ENCODE assay signal across 11 cellular contexts in the genomic region with DNA sequence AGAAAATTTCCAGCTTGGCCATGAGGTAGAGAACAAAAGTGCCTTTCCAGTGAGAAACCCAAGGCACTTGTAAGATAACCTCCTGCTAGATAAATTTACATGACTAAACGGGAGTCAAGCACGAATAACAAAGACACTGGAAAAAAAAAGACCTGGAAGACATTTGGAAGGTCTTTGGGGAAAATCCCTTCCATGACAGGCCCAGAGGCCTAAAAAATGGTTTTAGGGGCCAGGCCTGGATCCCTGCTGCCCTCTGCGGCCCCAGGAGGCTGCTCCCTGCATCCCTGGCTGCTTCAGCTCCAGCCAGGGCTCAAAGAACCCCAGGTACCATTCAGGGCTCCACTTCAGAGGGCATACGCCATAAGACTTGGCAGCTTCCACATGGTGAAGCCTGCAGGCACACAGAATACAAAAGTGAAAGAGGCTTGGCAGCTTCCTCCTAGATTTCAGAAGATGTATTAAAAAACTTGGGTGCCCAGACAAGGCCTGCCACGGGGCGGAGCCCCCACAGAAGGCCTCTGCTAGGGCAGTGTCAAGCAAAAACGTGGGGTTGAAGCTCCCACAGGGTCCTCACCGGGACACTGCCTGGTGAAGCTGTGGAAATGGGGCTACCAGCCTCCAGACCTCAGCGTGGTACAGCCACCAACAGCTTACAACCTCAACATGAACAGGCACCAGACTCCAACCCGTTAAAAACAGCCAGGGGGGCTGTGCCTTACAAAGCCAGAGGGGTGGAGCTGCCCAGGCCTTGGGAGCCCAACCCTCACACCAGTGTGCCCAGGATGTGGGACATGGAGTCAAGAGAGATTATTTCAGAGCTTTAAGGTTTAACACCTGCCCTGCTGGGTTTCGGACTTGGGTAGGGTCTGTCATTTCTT.
DNase-seq lines count a peak whose midpoint lies in the region; ATAC-seq lines count a peak whose summit lies in the region.
"Had no signal": no experiment of that assay in that cellular context is flagged by ENCODE, and none has a peak within 500 bp of the region (broad histone marks: within the 10 kb centered on the region; RNA-seq: fewer than 3 reads in every experiment).

No MANE protein-coding gene starts in this region.

- intact Hi-C loops in left ventricle myocardium superior (cut with micrococcal nuclease): no loop called here
- intact Hi-C loops in Right ventricle myocardium superior (cut with DNase I): no loop called here

- ATAC-seq in left ventricle myocardium superior (no peak), Right ventricle myocardium superior (ENCODE audit: poor library complexity) (no peak), HG03520 (IDR thresholded peaks at IDR 0.05; ENCODE audit: unreplicated experiment) (no peak)

- peak; percentile 20 for DNase-seq in left ventricle myocardium superior
- no peak for DNase-seq in Right ventricle myocardium superior
- peak; percentile 58 for DNase-seq in activated CD8-positive, alpha-beta memory T cell treated with anti-CD3 and anti-CD28 coated beads, Interleukin-2, amount 50 U/mL, for 48 hours
- peak; percentile 66 for DNase-seq in iPS-NIHi11 (ENCODE audit: low spot score)
- DNase-seq in inferior parietal cortex (ENCODE audit: extremely low spot score): no peak
- DNase-seq in NCI-H510A (lab: John Stamatoyannopoulos, UW): no peak
- DNase-seq in NCI-H2081 treated with DMSO at 0.1 percent for 48 hours (lab: John Stamatoyannopoulos, UW): no peak
- DNase-seq: kidney glomerular epithelial cell, NCI-H2029 treated with DMSO at 0.1 percent for 48 hours, SK-N-SH had no signal

Comparison
In these comparisons a context has a peak if more than half of its experiments do, and no peak if none do; other contexts are left out.
1. DNase-seq: peak in left ventricle myocardium superior (single experiment), activated CD8-positive, alpha-beta memory T cell treated with anti-CD3 and anti-CD28 coated beads, Interleukin-2, amount 50 U/mL, for 48 hours (single experiment) and iPS-NIHi11 (single experiment); none in Right ventricle myocardium superior (single experiment), inferior parietal cortex (single experiment), NCI-H510A (single experiment) and NCI-H2081 treated with DMSO at 0.1 percent for 48 hours (single experiment).